In the genomic region with DNA sequence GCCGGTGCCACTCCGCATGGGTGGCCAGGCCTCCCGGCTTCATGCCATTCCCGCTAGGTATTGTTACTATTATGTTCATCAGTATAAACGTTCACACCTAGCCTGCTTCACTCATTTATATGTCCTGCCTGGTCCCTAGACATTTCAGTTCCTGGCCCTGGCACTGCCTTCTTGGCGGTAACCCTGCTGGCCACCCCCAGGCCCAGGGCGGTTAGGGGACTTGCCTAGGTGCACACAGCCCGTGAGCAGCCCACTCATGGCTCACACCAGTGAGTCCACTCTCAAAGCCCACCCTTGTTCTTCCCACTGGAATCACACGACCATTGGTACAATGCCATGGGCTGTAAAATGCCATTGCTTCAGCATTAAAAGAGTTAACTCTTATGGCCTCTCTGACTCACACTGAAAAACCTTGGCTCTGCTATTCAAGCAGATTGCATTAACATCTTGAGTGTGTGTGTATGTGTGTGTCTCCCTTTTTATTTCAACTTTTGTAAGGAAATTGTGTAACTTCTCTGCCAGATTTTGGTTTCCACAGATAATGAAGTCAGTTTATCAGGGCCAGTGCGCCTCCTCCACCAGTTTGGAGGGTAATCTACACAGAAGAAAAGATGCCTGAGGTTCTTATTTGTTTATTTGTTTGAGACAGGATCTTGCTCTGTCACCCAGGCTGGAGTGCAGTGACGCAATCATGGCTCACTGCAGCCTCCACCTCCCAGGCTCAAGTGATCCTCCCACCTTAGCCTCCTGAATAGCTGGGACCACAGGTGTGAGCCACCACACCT, we compare ENCODE assay signal across 8 cellular contexts.
DNase-seq lines count a peak whose midpoint lies in the region; ATAC-seq and TF ChIP-seq lines count a peak whose summit lies in the region.
"Had no signal": no experiment of that assay in that cellular context is flagged by ENCODE, and none has a peak within 500 bp of the region (broad histone marks: within the 10 kb centered on the region; RNA-seq: fewer than 3 reads in every experiment).

No MANE protein-coding gene starts in this region.

- ATAC-seq in SK-N-SH treated with all-trans-retinoic acid at 6 μM for 48 hours (peak; percentile 85), thoracic aorta (ENCODE audit: insufficient number of reproducible peaks, low FRiP score, low read depth) (peak; percentile 78), GM19467 (IDR thresholded peaks at IDR 0.05; ENCODE audit: unreplicated experiment) (no peak)

- no peaks in the 10 kb centered on the region for H3K9me3 ChIP-seq in thoracic aorta

- H3K9me3 Mint-ChIP-seq in activated CD4-positive, alpha-beta memory T cell treated with anti-CD3 and anti-CD28 coated beads, Interleukin-2, amount 10 ng/mL, durations not matched to agents 7 days and 5 days = no peaks in the 10 kb centered on the region

- H3K27ac Mint-ChIP-seq in activated CD4-positive, alpha-beta memory T cell treated with anti-CD3 and anti-CD28 coated beads, Interleukin-2, amount 10 ng/mL, durations not matched to agents 7 days and 5 days = no peak overlapping the region

- no peaks in the 10 kb centered on the region for H3K36me3 ChIP-seq in thoracic aorta

- POLR2A ChIA-PET in activated CD4-positive, alpha-beta memory T cell treated with anti-CD3 and anti-CD28 coated beads, Interleukin-2, amount 10 ng/mL, durations not matched to agents 7 days and 5 days (lab: Charles Lee) = interaction anchor here (0.6 kb wide), 1 partner anchor 58 kb away, joined by 3 read pairs; no protein-coding TSS in a partner anchor

- CTCF ChIA-PET in activated CD4-positive, alpha-beta memory T cell treated with anti-CD3 and anti-CD28 coated beads, Interleukin-2, amount 10 ng/mL, durations not matched to agents 7 days and 5 days (lab: Charles Lee) = no interaction called here

- no peaks in the 10 kb centered on the region for H3K27me3 ChIP-seq in thoracic aorta (replicated peaks; ENCODE audit: insufficient read depth)

- H3K4me1 ChIP-seq in thoracic aorta (ENCODE audit: control insufficient read depth in 1 of 2, low read depth in 2 of 2) = peaks cover 10 to 18% of the 10 kb centered on the region in 2 donors

- H3K4me3 ChIP-seq in thoracic aorta = peak overlapping the region; percentile 28

- TF ChIP-seq CTCF in thoracic aorta (IDR thresholded peaks at IDR 0.05) = no peak

- peak overlapping the region; percentile 66 to 77 for H3K27ac ChIP-seq in thoracic aorta

- H3K36me3 Mint-ChIP-seq in activated CD4-positive, alpha-beta memory T cell treated with anti-CD3 and anti-CD28 coated beads, Interleukin-2, amount 10 ng/mL, durations not matched to agents 7 days and 5 days (ENCODE audit: low read depth) = no peaks in the 10 kb centered on the region

- DNase-seq in HS-5 (ENCODE audit: low read depth) = peak; percentile 48
- peak; percentile 85 for DNase-seq in fibroblast of the conjunctiva (ENCODE audit: low read depth)
- no peak for DNase-seq in thoracic aorta (ENCODE audit: low spot score)
- DNase-seq in T-helper 9 cell = no peak
- no peak for DNase-seq in activated CD4-positive, alpha-beta memory T cell treated with anti-CD3 and anti-CD28 coated beads, Interleukin-2, amount 10 ng/mL, durations not matched to agents 7 days and 5 days
- DNase-seq: activated CD4-positive, CD25-positive, alpha-beta regulatory T cell treated with anti-CD3 and anti-CD28 coated beads, Interleukin-2, amount 50 U/mL, for 72 hours had no signal

- peaks cover 14% of the 10 kb centered on the region for H3K27me3 Mint-ChIP-seq in activated CD4-positive, alpha-beta memory T cell treated with anti-CD3 and anti-CD28 coated beads, Interleukin-2, amount 10 ng/mL, durations not matched to agents 7 days and 5 days

- no peak overlapping the region for H3K4me3 Mint-ChIP-seq in activated CD4-positive, alpha-beta memory T cell treated with anti-CD3 and anti-CD28 coated beads, Interleukin-2, amount 10 ng/mL, durations not matched to agents 7 days and 5 days

- H3K4me1 Mint-ChIP-seq in activated CD4-positive, alpha-beta memory T cell treated with anti-CD3 and anti-CD28 coated beads, Interleukin-2, amount 10 ng/mL, durations not matched to agents 7 days and 5 days = peaks cover 7% of the 10 kb centered on the region

TF ChIP-seq in SK-N-SH treated with all-trans-retinoic acid at 6 μM for 48 hours, 23 proteins besides CTCF, POLR2A, EP300 and RAD21:
- no peak for TF ChIP-seq ZNF70 (CRISPR knock-in tag; IDR thresholded peaks at IDR 0.05)
- TF ChIP-seq, protein P1, sequence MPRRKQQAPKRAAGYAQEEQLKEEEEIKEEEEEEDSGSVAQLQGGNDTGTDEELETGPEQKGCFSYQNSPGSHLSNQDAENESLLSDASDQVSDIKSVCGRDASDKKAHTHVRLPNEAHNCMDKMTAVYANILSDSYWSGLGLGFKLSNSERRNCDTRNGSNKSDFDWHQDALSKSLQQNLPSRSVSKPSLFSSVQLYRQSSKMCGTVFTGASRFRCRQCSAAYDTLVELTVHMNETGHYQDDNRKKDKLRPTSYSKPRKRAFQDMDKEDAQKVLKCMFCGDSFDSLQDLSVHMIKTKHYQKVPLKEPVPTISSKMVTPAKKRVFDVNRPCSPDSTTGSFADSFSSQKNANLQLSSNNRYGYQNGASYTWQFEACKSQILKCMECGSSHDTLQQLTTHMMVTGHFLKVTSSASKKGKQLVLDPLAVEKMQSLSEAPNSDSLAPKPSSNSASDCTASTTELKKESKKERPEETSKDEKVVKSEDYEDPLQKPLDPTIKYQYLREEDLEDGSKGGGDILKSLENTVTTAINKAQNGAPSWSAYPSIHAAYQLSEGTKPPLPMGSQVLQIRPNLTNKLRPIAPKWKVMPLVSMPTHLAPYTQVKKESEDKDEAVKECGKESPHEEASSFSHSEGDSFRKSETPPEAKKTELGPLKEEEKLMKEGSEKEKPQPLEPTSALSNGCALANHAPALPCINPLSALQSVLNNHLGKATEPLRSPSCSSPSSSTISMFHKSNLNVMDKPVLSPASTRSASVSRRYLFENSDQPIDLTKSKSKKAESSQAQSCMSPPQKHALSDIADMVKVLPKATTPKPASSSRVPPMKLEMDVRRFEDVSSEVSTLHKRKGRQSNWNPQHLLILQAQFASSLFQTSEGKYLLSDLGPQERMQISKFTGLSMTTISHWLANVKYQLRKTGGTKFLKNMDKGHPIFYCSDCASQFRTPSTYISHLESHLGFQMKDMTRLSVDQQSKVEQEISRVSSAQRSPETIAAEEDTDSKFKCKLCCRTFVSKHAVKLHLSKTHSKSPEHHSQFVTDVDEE (CRISPR knock-in tag; IDR thresholded peaks at IDR 0.05) = no peak
- TF ChIP-seq BACH2 (CRISPR knock-in tag; IDR thresholded peaks at IDR 0.05; ENCODE audit: borderline replicate concordance) = no peak
- peak; percentile 62 for TF ChIP-seq ISL1 (CRISPR knock-in tag; IDR thresholded peaks at IDR 0.05)
- no peak for TF ChIP-seq RARB (CRISPR knock-in tag; IDR thresholded peaks at IDR 0.05)
- TF ChIP-seq TOX (CRISPR knock-in tag; IDR thresholded peaks at IDR 0.05; ENCODE audit: borderline replicate concordance) = no peak
- TF ChIP-seq PPARA (CRISPR knock-in tag; IDR thresholded peaks at IDR 0.05; ENCODE audit: borderline replicate concordance) = no peak

Comparison
In these comparisons a context has a peak if more than half of its experiments do, and no peak if none do; other contexts are left out.
1. DNase-seq: peak in HS-5 (single experiment) and fibroblast of the conjunctiva (single experiment); none in thoracic aorta (single experiment), T-helper 9 cell (single experiment) and activated CD4-positive, alpha-beta memory T cell treated with anti-CD3 and anti-CD28 coated beads, Interleukin-2, amount 10 ng/mL, durations not matched to agents 7 days and 5 days (single experiment).